ENCODE assay signal across 1 cellular context in genomic region chr19:50008532-50008931, GRCh38.
A peak's percentile ranks its signal among the peaks of the same experiment; 100 is the strongest.
TF ChIP-seq lines count a peak whose summit lies in the region.

No MANE protein-coding gene starts in this region.

TF ChIP-seq in K562, 482 proteins besides CTCF, POLR2A, EP300 and RAD21:
- peak; percentile 100 for TF ChIP-seq ZBTB33 (CRISPR knock-in tag; IDR thresholded peaks at IDR 0.05)
- peak; percentile 74 for TF ChIP-seq SMC3 (conservative IDR thresholded peaks at IDR 0.05; ENCODE audit: insufficient read depth, low read depth, low read length)
- TF ChIP-seq ZNF583 (CRISPR knock-in tag; IDR thresholded peaks at IDR 0.05), result no peak
- TF ChIP-seq CTBP1 (IDR thresholded peaks at IDR 0.05; ENCODE audit: borderline replicate concordance), result 0 out of 2 replicates have a peak, but pooled peaks have one; percentile 16
- TF ChIP-seq ZNF407 (IDR thresholded peaks at IDR 0.05; ENCODE audit: low read depth), result no peak
- TF ChIP-seq LCOR (CRISPR knock-in tag; IDR thresholded peaks at IDR 0.05), result no peak
- peak; percentile 49; the same call in 1 of the 2 replicates for TF ChIP-seq HINFP (tag; conservative IDR thresholded peaks at IDR 0.05; ENCODE audit: low read depth)
